ENCODE assay signal across 25 cellular contexts in genomic region chr5:3858524-3858923, GRCh38.
"Had no signal": no experiment of that assay in that cellular context is flagged by ENCODE, and none has a peak within 500 bp of the region (broad histone marks: within the 10 kb centered on the region; RNA-seq: fewer than 3 reads in every experiment).

No MANE protein-coding gene starts in this region.

- H3K27ac ChIP-seq: dorsolateral prefrontal cortex, epithelial cell of prostate, esophagus muscularis mucosa, gastrocnemius medialis, neutrophil, right atrium auricular region, sigmoid colon, skin epidermis, testis, tibial nerve, upper lobe of right lung had no signal

- H3K4me3 ChIP-seq: dorsolateral prefrontal cortex, esophagus muscularis mucosa, gastrocnemius medialis, lung, right atrium auricular region, sigmoid colon, skin epidermis, testis, tibial nerve, upper lobe of right lung had no signal

- H3K36me3 ChIP-seq: esophagus muscularis mucosa, gastrocnemius medialis, neutrophil, right atrium auricular region, sigmoid colon, tibial nerve, upper lobe of right lung had no signal

- H3K4me1 ChIP-seq: gastrocnemius medialis, sigmoid colon, testis, tibial nerve, upper lobe of right lung had no signal

- H3K9me3 ChIP-seq: esophagus muscularis mucosa, gastrocnemius medialis, neutrophil, right atrium auricular region, sigmoid colon, testis, tibial nerve, upper lobe of right lung had no signal

- H3K4me1 Mint-ChIP-seq: stimulated activated naive CD8-positive, alpha-beta T cell treated with anti-CD3 and anti-CD28 coated beads, Interleukin-15, amount 100 ng/mL, for 72 hours had no signal

- H3K4me3 Mint-ChIP-seq: nephron progenitor cell; stimulated activated naive B cell treated with anti-CD40 and anti-IgM and Interleukin-4, amounts not matched to agents 10 μg/mL and 1 μg/mL and 100 μg/mL, for 72 hours; stimulated activated naive CD8-positive, alpha-beta T cell treated with anti-CD3 and anti-CD28 coated beads, Interleukin-15, amount 100 ng/mL, for 72 hours had no signal

- ATAC-seq: gastrocnemius medialis; left colon; left ventricle myocardium superior; stimulated activated naive CD8-positive, alpha-beta T cell treated with anti-CD3 and anti-CD28 coated beads, Interleukin-15, amount 100 ng/mL, for 72 hours; upper lobe of right lung had no signal

- H3K27ac Mint-ChIP-seq: stimulated activated naive B cell treated with anti-CD40 and anti-IgM and Interleukin-4, amounts not matched to agents 10 μg/mL and 1 μg/mL and 100 μg/mL, for 72 hours; stimulated activated naive CD8-positive, alpha-beta T cell treated with anti-CD3 and anti-CD28 coated beads, Interleukin-15, amount 100 ng/mL, for 72 hours had no signal

- H3K9me3 Mint-ChIP-seq: stimulated activated naive B cell treated with anti-CD40 and anti-IgM and Interleukin-4, amounts not matched to agents 10 μg/mL and 1 μg/mL and 100 μg/mL, for 72 hours had no signal

- H3K36me3 Mint-ChIP-seq: stimulated activated naive B cell treated with anti-CD40 and anti-IgM and Interleukin-4, amounts not matched to agents 10 μg/mL and 1 μg/mL and 100 μg/mL, for 72 hours had no signal

- DNase-seq: cortex of kidney; dorsolateral prefrontal cortex; effector memory CD4-positive, alpha-beta T cell; gastrocnemius medialis; glutamatergic neuron; kidney; left colon; left ventricle myocardium superior; mesenchymal stem cell; midbrain; nephron progenitor cell; sigmoid colon; stimulated activated CD4-positive, alpha-beta T cell treated with anti-CD3 and anti-CD28 coated beads, Interleukin-2, amount 100 ng/mL, for 24 hours; stimulated activated CD4-positive, alpha-beta T cell treated with anti-CD3 and anti-CD28 coated beads, Interleukin-4, amount 100 ng/mL, for 4 hours; stimulated activated naive B cell treated with anti-CD40 and anti-IgM and Interleukin-4, amounts not matched to agents 10 μg/mL and 1 μg/mL and 100 μg/mL, for 72 hours; stimulated activated naive CD8-positive, alpha-beta T cell treated with anti-CD3 and anti-CD28 coated beads, Interleukin-15, amount 100 ng/mL, for 72 hours; testis; upper lobe of right lung had no signal

- H3K27me3 Mint-ChIP-seq: stimulated activated naive B cell treated with anti-CD40 and anti-IgM and Interleukin-4, amounts not matched to agents 10 μg/mL and 1 μg/mL and 100 μg/mL, for 72 hours; stimulated activated naive CD8-positive, alpha-beta T cell treated with anti-CD3 and anti-CD28 coated beads, Interleukin-15, amount 100 ng/mL, for 72 hours had no signal

- H3K27me3 ChIP-seq: gastrocnemius medialis, neutrophil, right atrium auricular region, sigmoid colon, testis, tibial nerve, upper lobe of right lung had no signal
